ENCODE assay signal across 14 cellular contexts in genomic region chr17:37135581-37135980, GRCh38.
DNase-seq lines count a peak whose midpoint lies in the region; ATAC-seq and TF ChIP-seq lines count a peak whose summit lies in the region.
"Had no signal": no experiment of that assay in that cellular context is flagged by ENCODE, and none has a peak within 500 bp of the region (broad histone marks: within the 10 kb centered on the region; RNA-seq: fewer than 3 reads in every experiment).

No MANE protein-coding gene starts in this region.

- no peak overlapping the region for H3K18ac ChIP-seq in mesendoderm (ENCODE audit: low read length)

- intact Hi-C loops in Right ventricle myocardium superior (cut with DNase I): no loop called here
- intact Hi-C loops in posterior cingulate gyrus (cut with DNase I): no loop called here

- H4K5ac ChIP-seq in mesendoderm (ENCODE audit: low read length): no peak overlapping the region

- no peak overlapping the region for H2AK5ac ChIP-seq in mesendoderm (ENCODE audit: low read length)

- H3K36me3 ChIP-seq in cardiac muscle cell: no peaks in the 10 kb centered on the region
- peaks cover 70% of the 10 kb centered on the region for H3K36me3 ChIP-seq in KOPT-K1 (ENCODE audit: insufficient read depth, low read length)
- H3K36me3 ChIP-seq in mesendoderm (ENCODE audit: control insufficient read depth, insufficient read depth, low read length): no peaks in the 10 kb centered on the region

- no peak overlapping the region for H3K56ac ChIP-seq in mesendoderm (ENCODE audit: low read length)

- no peak overlapping the region for H3K4me2 ChIP-seq in mesendoderm (ENCODE audit: low read length)
- H3K4me2 ChIP-seq: A549 had no signal

- H3K27ac ChIP-seq in cardiac muscle cell (peak overlapping the region; percentile 15), KOPT-K1 (ENCODE audit: low read depth, low read length, poor library complexity, severe bottlenecking) (peak overlapping the region; percentile 7), mesendoderm (ENCODE audit: low read depth, low read length) (no peak overlapping the region)
- H3K27ac ChIP-seq: A549, C4-2B had no signal

- H3K9ac ChIP-seq in mesendoderm (ENCODE audit: low read length): no peak overlapping the region

- H3K4ac ChIP-seq in mesendoderm (ENCODE audit: low read depth, low read length): no peak overlapping the region

- peak overlapping the region; percentile 28 for H4K8ac ChIP-seq in mesendoderm (ENCODE audit: low read depth, low read length)

- H2BK120ac ChIP-seq in mesendoderm (ENCODE audit: low read depth, low read length): no peak overlapping the region

- no peak for DNase-seq in cardiac muscle cell (ENCODE audit: low read depth in 1 of 2, low spot score in 1 of 2)
- no peak for DNase-seq in Right ventricle myocardium superior
- DNase-seq in mesendoderm: no peak
- DNase-seq in kidney tubule cell (ENCODE audit: low spot score): no peak
- no peak for DNase-seq in posterior cingulate gyrus
- DNase-seq: BE2C; CD4-positive, alpha-beta memory T cell; DMS79; IMR-90 had no signal

- H3K79me1 ChIP-seq in mesendoderm (ENCODE audit: low read length): no peaks in the 10 kb centered on the region

- H3K4me1 ChIP-seq in cardiac muscle cell (ENCODE audit: low read depth) (peaks cover 81% of the 10 kb centered on the region), mesendoderm (ENCODE audit: control insufficient read depth, low read depth, low read length) (no peaks in the 10 kb centered on the region)

- ATAC-seq in Right ventricle myocardium superior (ENCODE audit: poor library complexity) (no peak), HG03095 (IDR thresholded peaks at IDR 0.05; ENCODE audit: unreplicated experiment) (no peak)
- ATAC-seq: A549, HCT116 had no signal

- no peak overlapping the region for H2BK5ac ChIP-seq in mesendoderm (ENCODE audit: low read length)

- H3K79me2 ChIP-seq in mesendoderm (ENCODE audit: control insufficient read depth, insufficient read depth, low read length): no peaks in the 10 kb centered on the region

- no peaks in the 10 kb centered on the region for H3K27me3 ChIP-seq in cardiac muscle cell
- H3K27me3 ChIP-seq in mesendoderm (ENCODE audit: insufficient read depth, low read length, poor library complexity): no peaks in the 10 kb centered on the region
- H3K27me3 ChIP-seq: BE2C had no signal

- H3K4me3 ChIP-seq in cardiac muscle cell (no peak overlapping the region), mesendoderm (ENCODE audit: low read length) (no peak overlapping the region)
- H3K4me3 ChIP-seq: A549 had no signal

- H3K9me3 ChIP-seq in cardiac muscle cell (ENCODE audit: low read depth): no peaks in the 10 kb centered on the region
- no peaks in the 10 kb centered on the region for H3K9me3 ChIP-seq in KOPT-K1 (ENCODE audit: insufficient read depth, low read length, poor library complexity, severe bottlenecking)
- H3K9me3 ChIP-seq: A549, BE2C had no signal

- no peak overlapping the region for H2BK15ac ChIP-seq in mesendoderm (replicated peaks; ENCODE audit: low read depth)

- WGBS in mesendoderm (ENCODE audit: extremely low coverage, insufficient coverage, low lambda C conversion rate): no CpG with 5 or more reads among the region's 2 CpGs

- no peak overlapping the region for H3K23ac ChIP-seq in mesendoderm (ENCODE audit: low read length)

- no peak for TF ChIP-seq CTCF in cardiac muscle cell (IDR thresholded peaks at IDR 0.05; ENCODE audit: low read depth, low read length)
